Comparison of ENCODE assay signal across 8 cellular contexts in genomic region chr12:52307836-52308806, GRCh38. TPM values are rescaled to one million over a fixed set of nuclear protein-coding genes. Genes with fewer than 3 reads are reported as not detected.
A peak's percentile ranks its signal among the peaks of the same experiment; 100 is the strongest.
DNase-seq lines count a peak whose midpoint lies in the region; ATAC-seq and TF ChIP-seq lines count a peak whose summit lies in the region.

No MANE protein-coding gene starts in this region.

- TF ChIP-seq CTCF in fibroblast of the aortic adventitia (IDR thresholded peaks at IDR 0.05; ENCODE audit: insufficient read depth, low read length) (peak; percentile 18), thyroid gland (IDR thresholded peaks at IDR 0.05) (peak in 5 of 6 experiments; percentile 27 to 53 (median 32))

- peaks cover 0 to 2% of the 10 kb centered on the region in 2 donors for H3K27me3 ChIP-seq in naive thymus-derived CD4-positive, alpha-beta T cell (ENCODE audit: control insufficient read depth in 2 of 2, insufficient read depth in 2 of 2, low read length in 2 of 2)
- no peaks in the 10 kb centered on the region for H3K27me3 ChIP-seq in thyroid gland

- 8 to 19% methylated on average over 17 to 40 of the region's 71 CpGs for WGBS in thyroid gland, 2 donors

- peaks cover 39 to 73% (median 53%) of the 10 kb centered on the region in 5 donors for H3K27me3 Mint-ChIP-seq in naive thymus-derived CD4-positive, alpha-beta T cell

- intact Hi-C loops in naive thymus-derived CD4-positive, alpha-beta T cell (cut with micrococcal nuclease), result no loop called here
- intact Hi-C loops in thyroid gland (cut with DNase I), result no loop called here

- H3K36me3 Mint-ChIP-seq in naive thymus-derived CD4-positive, alpha-beta T cell, result peaks cover 0 to 5% (median 0%) of the 10 kb centered on the region in 5 donors

- no peaks in the 10 kb centered on the region for H3K9me3 Mint-ChIP-seq in naive thymus-derived CD4-positive, alpha-beta T cell

- H3K36me3 ChIP-seq in naive thymus-derived CD4-positive, alpha-beta T cell (ENCODE audit: control insufficient read depth in 2 of 3, insufficient read depth in 3 of 3, low read length in 3 of 3), result no peaks in the 10 kb centered on the region
- H3K36me3 ChIP-seq in thyroid gland, result no peaks in the 10 kb centered on the region

- H3K4me3 ChIP-seq in fibroblast of the aortic adventitia (ENCODE audit: low read depth, low read length) (peak overlapping the region; percentile 64), thyroid gland (replicated peaks in 1 of 3) (peak overlapping the region in 2 of 3 donors; percentile 31 to 40)
- H3K4me3 ChIP-seq in naive thymus-derived CD4-positive, alpha-beta T cell (ENCODE audit: low read length), result no peak overlapping the region

- TF ChIP-seq POLR2A in thyroid gland (IDR thresholded peaks at IDR 0.05), result peak in 1 of 2 donors; percentile 84

- POLR2A ChIA-PET in naive thymus-derived CD4-positive, alpha-beta T cell (lab: Charles Lee), result no interaction called here

- no peaks in the 10 kb centered on the region for H3K4me1 ChIP-seq in naive thymus-derived CD4-positive, alpha-beta T cell (ENCODE audit: control insufficient read depth in 2 of 2, insufficient read depth in 2 of 2, low read length in 2 of 2)
- H3K4me1 ChIP-seq in thyroid gland, result peaks cover 16 to 20% of the 10 kb centered on the region in 2 donors

- H3K4me1 Mint-ChIP-seq in naive thymus-derived CD4-positive, alpha-beta T cell, result peaks cover 11 to 31% (median 15%) of the 10 kb centered on the region in 7 donors

- DNase-seq in D341Med (ENCODE audit: low spot score) (peak; percentile 73), NCI-H1417 treated with DMSO at 0.1 percent for 48 hours (lab: John Stamatoyannopoulos, UW) (peak; percentile 48), fibroblast of the aortic adventitia (ENCODE audit: low read depth) (peak; percentile 24), thyroid gland (peak; percentile 86 to 87)
- DNase-seq in activated T-cell treated with anti-CD3 and anti-CD28 coated beads, Interleukin-2, amount 50 U/mL, for 1 hour, result peak; percentile 32
- DNase-seq in naive thymus-derived CD4-positive, alpha-beta T cell, result peak in 3 of 9 donors; percentile 14 to 60 (median 25)
- no peak for DNase-seq in effector CD4-positive, alpha-beta T cell

- H3K9me3 ChIP-seq in naive thymus-derived CD4-positive, alpha-beta T cell (ENCODE audit: control insufficient read depth in 2 of 3, low read length in 3 of 3), result no peaks in the 10 kb centered on the region
- H3K9me3 ChIP-seq in thyroid gland, result no peaks in the 10 kb centered on the region

- CTCF ChIA-PET in naive thymus-derived CD4-positive, alpha-beta T cell (lab: Charles Lee), result interaction anchor here (1.6 kb wide), 1 partner anchor 30 kb away, joined by 4 read pairs; no protein-coding TSS in a partner anchor

- no peak overlapping the region for H3K27ac ChIP-seq in naive thymus-derived CD4-positive, alpha-beta T cell (ENCODE audit: low read depth, low read length)
- H3K27ac ChIP-seq in thyroid gland, result peak overlapping the region; percentile 88 to 96 (median 93)

- ATAC-seq in naive thymus-derived CD4-positive, alpha-beta T cell, result peak; percentile 74
- no peak for ATAC-seq in HG03097 (IDR thresholded peaks at IDR 0.05; ENCODE audit: low FRiP score, unreplicated experiment)

- peak overlapping the region in 9 of 10 donors; percentile 8 to 78 (median 55) for H3K4me3 Mint-ChIP-seq in naive thymus-derived CD4-positive, alpha-beta T cell

- H3K27ac Mint-ChIP-seq in naive thymus-derived CD4-positive, alpha-beta T cell, result no peak overlapping the region

RNA-seq across cellular contexts. Expression of gene KRT83, which starts 13.1 kb away (rescaled TPM):
- total RNA-seq in fibroblast of the aortic adventitia (ENCODE audit: low replicate concordance), result not detected in 2 replicates
- not detected for total RNA-seq in naive thymus-derived CD4-positive, alpha-beta T cell
- polyA plus RNA-seq in naive thymus-derived CD4-positive, alpha-beta T cell, result not detected
- under 1 TPM in 3 of 4 donors, not detected in 1; 0.22 to 0.46 (median 0.40) TPM for total RNA-seq in thyroid gland

RNA-seq across cellular contexts. Expression of gene KRT81, which starts 16.8 kb away (rescaled TPM):
- total RNA-seq in fibroblast of the aortic adventitia (ENCODE audit: low replicate concordance) (not detected in 2 replicates), thyroid gland (under 1 TPM in 2 of 4 donors, not detected in 2; 0.11 to 0.71 TPM)
- under 1 TPM in 2 of 5 experiments, not detected in 3; 0.15 to 0.21 TPM for total RNA-seq in naive thymus-derived CD4-positive, alpha-beta T cell
- not detected for polyA plus RNA-seq in naive thymus-derived CD4-positive, alpha-beta T cell

RNA-seq across cellular contexts. Expression of gene KRT86, which starts 33.7 kb away (rescaled TPM):
- not detected in 2 replicates for total RNA-seq in fibroblast of the aortic adventitia (ENCODE audit: low replicate concordance)
- total RNA-seq in naive thymus-derived CD4-positive, alpha-beta T cell, result 1 to 10 TPM in 1 of 5 experiments, under 1 TPM in 1, not detected in 3; 0.13 to 1.5 TPM
- not detected for polyA plus RNA-seq in naive thymus-derived CD4-positive, alpha-beta T cell
- total RNA-seq in thyroid gland, result 1 to 10 TPM in 1 of 4 donors, under 1 TPM in 3; 0.13 to 1.1 (median 0.42) TPM

RNA-seq across cellular contexts. Expression of gene KRT85, which starts 59.2 kb away (rescaled TPM):
- not detected in 2 replicates for total RNA-seq in fibroblast of the aortic adventitia (ENCODE audit: low replicate concordance)
- not detected for total RNA-seq in naive thymus-derived CD4-positive, alpha-beta T cell
- not detected for polyA plus RNA-seq in naive thymus-derived CD4-positive, alpha-beta T cell
- total RNA-seq in thyroid gland, result not detected
